ENCODE assay signal across 8 cellular contexts in the genomic region with DNA sequence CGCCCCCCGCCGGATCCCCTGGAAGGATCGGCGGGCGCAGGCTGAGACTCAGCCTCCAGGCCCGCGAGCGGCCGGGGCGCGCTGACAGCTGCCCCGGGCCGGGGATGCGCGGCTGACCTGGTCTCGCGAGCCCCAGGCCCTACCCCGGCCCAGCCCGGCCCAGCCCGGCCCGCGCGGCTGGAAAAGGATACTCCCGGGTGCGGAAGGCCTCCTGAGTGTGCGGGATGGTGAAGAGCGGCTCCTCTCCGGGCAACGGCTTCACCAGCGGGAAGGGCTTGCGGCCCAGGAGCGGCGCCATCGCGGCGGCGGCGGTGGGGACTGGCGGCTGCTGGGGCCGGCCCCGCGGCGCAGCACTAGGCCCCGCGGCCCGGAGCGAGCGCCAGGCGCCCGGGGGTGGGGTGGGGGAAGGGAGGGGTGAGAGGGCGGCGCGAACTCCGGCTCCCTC. TPM values are rescaled to one million over a fixed set of nuclear protein-coding genes. Genes with fewer than 3 reads are reported as not detected.
DNase-seq lines count a peak whose midpoint lies in the region; ATAC-seq and TF ChIP-seq lines count a peak whose summit lies in the region.

No MANE protein-coding gene starts in this region.

- intact Hi-C loops in Caco-2 (cut with micrococcal nuclease; ENCODE audit: unreplicated experiment) (loop anchor here (1.0 to 5.0 kb wide), 3 partner anchors 36 to 146 kb away; a partner anchor contains a TSS), PC-9 (cut with micrococcal nuclease; ENCODE audit: unreplicated experiment) (loop anchor here (1.0 to 5.0 kb wide), 5 partner anchors 35 to 336 kb away; a partner anchor contains a TSS), lower lobe of right lung (cut with DNase I) (no loop called here)

- POLR2A ChIA-PET in Caco-2 (lab: Charles Lee) = interaction anchor here (0.8 to 2.8 kb wide), 6 partner anchors 35 to 321 kb away, joined by 3 to 24 read pairs (median 4); a partner anchor contains a TSS
- POLR2A ChIA-PET in PC-9 (lab: Charles Lee; ENCODE audit: unreplicated experiment) = interaction anchor here (0.5 to 1.0 kb wide), 4 partner anchors 9 to 872 kb away, joined by 3 to 5 read pairs (median 5); no protein-coding TSS in a partner anchor

- peaks cover 4% of the 10 kb centered on the region; the same call in 1 of the 2 replicates for H3F3A ChIP-seq in PC-9 (ENCODE audit: insufficient read depth, low read depth)

- peak overlapping the region; percentile 93 for H3K4me3 Mint-ChIP-seq in Caco-2 (ENCODE audit: unreplicated experiment)

- no peaks in the 10 kb centered on the region for H3K9me2 ChIP-seq in PC-9 (ENCODE audit: insufficient read depth)

- H3K27ac ChIP-seq in PC-9 = peak overlapping the region; percentile 39
- H3K27ac ChIP-seq in coronary artery = peak overlapping the region; percentile 84 to 96
- H3K27ac ChIP-seq in lower lobe of right lung = peak overlapping the region; percentile 93
- H3K27ac ChIP-seq in substantia nigra (ENCODE audit: low read depth, low read length, poor library complexity, severe bottlenecking) = peak overlapping the region; percentile 90

- H3K36me3 ChIP-seq in Caco-2 (ENCODE audit: control insufficient read depth, insufficient read depth, low read length) (peaks cover 3% of the 10 kb centered on the region; the same call in 1 of the 2 replicates), PC-9 (ENCODE audit: low read depth) (peaks cover 13% of the 10 kb centered on the region), lower lobe of right lung (peaks cover 11% of the 10 kb centered on the region)

- peaks cover 50% of the 10 kb centered on the region for H3K36me3 Mint-ChIP-seq in Caco-2 (ENCODE audit: insufficient read depth, unreplicated experiment)

- H3K27me3 ChIP-seq in Caco-2 (replicated peaks; ENCODE audit: control insufficient read depth, insufficient read depth, low read length) (no peaks in the 10 kb centered on the region), PC-9 (ENCODE audit: insufficient read depth, low read depth) (no peaks in the 10 kb centered on the region), lower lobe of right lung (ENCODE audit: low read depth) (no peaks in the 10 kb centered on the region)

- H3K4me3 ChIP-seq in Caco-2 (ENCODE audit: low read depth, low read length) (peak overlapping the region; percentile 77), PC-9 (peak overlapping the region; percentile 84), coronary artery (peak overlapping the region; percentile 93), lower lobe of right lung (peak overlapping the region; percentile 87)

- peaks cover 48% of the 10 kb centered on the region for H3K79me2 ChIP-seq in PC-9 (ENCODE audit: low read depth)

- DNase-seq in Caco-2 (peak in 1 of 2 experiments; percentile 77), PC-9 (peak in 1 of 2 experiments; percentile 66), coronary artery (ENCODE audit: low spot score) (peak; percentile 80), lower lobe of right lung (no peak), substantia nigra (lab: John Stamatoyannopoulos, UW) (peak in 32 of 49 donors; percentile 51 to 92 (median 78)), NCI-H2081 treated with DMSO at 0.1 percent for 48 hours (lab: John Stamatoyannopoulos, UW) (no peak)

- no peaks in the 10 kb centered on the region for H3K9me3 Mint-ChIP-seq in Caco-2 (ENCODE audit: unreplicated experiment)

- no peaks in the 10 kb centered on the region for H3K9me3 ChIP-seq in Caco-2
- H3K9me3 ChIP-seq in PC-9 (ENCODE audit: insufficient read depth, low read depth) = no peaks in the 10 kb centered on the region
- H3K9me3 ChIP-seq in lower lobe of right lung = no peaks in the 10 kb centered on the region

- peaks cover 18% of the 10 kb centered on the region for H3K4me1 Mint-ChIP-seq in Caco-2 (ENCODE audit: low read depth, unreplicated experiment)

- TF ChIP-seq CTCF in Caco-2 (IDR thresholded peaks at IDR 0.05; ENCODE audit: insufficient read depth in 1 of 2, low read depth in 1 of 2, low read length in 1 of 2, severe bottlenecking in 1 of 2, unreplicated experiment in 1 of 2) (no peak), PC-9 (conservative IDR thresholded peaks at IDR 0.05) (no peak), coronary artery (IDR thresholded peaks at IDR 0.05) (no peak), lower lobe of right lung (IDR thresholded peaks at IDR 0.05) (no peak)

- BruUV-seq in Caco-2 (replicated peaks; lab: Mats Ljungman, UMichigan) = no TSS peak
- BruUV-seq in PC-9 (replicated peaks; lab: Mats Ljungman, UMichigan) = no TSS peak

- peak overlapping the region; percentile 96 for H3K4me2 ChIP-seq in PC-9

- ATAC-seq in GM18907 (IDR thresholded peaks at IDR 0.05; ENCODE audit: unreplicated experiment) (peak; percentile 45), HG03064 (IDR thresholded peaks at IDR 0.05; ENCODE audit: low read depth, unreplicated experiment) (peak; percentile 30), lower lobe of right lung (peak; percentile 84 to 87)

- CTCF ChIA-PET in Caco-2 (lab: Charles Lee) = interaction anchor here (0.8 kb wide), 1 partner anchor 179 kb away, joined by 3 read pairs; no protein-coding TSS in a partner anchor
- CTCF ChIA-PET in PC-9 (lab: Charles Lee) = interaction anchor here (0.6 kb wide), 1 partner anchor 221 kb away, joined by 3 read pairs; no protein-coding TSS in a partner anchor

- peak overlapping the region; percentile 81; the same call in 1 of the 2 replicates for H2AFZ ChIP-seq in PC-9

- peaks cover 24% of the 10 kb centered on the region for H4K20me1 ChIP-seq in PC-9 (ENCODE audit: insufficient read depth)

- no peaks in the 10 kb centered on the region for H3K27me3 Mint-ChIP-seq in Caco-2 (ENCODE audit: insufficient read depth, unreplicated experiment)

- H3K27ac Mint-ChIP-seq in Caco-2 (ENCODE audit: unreplicated experiment) = peak overlapping the region; percentile 98

- H3K4me1 ChIP-seq in Caco-2 (peaks cover 18% of the 10 kb centered on the region), PC-9 (replicated peaks; ENCODE audit: insufficient read depth) (peaks cover 28% of the 10 kb centered on the region), lower lobe of right lung (peaks cover 50% of the 10 kb centered on the region)

RNA-seq across cellular contexts. Expression of a gene that starts 0.4 kb away (rescaled TPM):
- total RNA-seq in Caco-2 (2022) (85.2 and 85.7 TPM in 2 replicates), PC-9 (2021) (73.6 and 88.4 TPM in 2 replicates), lower lobe of right lung (56.0 TPM)

RNA-seq across cellular contexts. Expression of a gene that starts 35.8 kb away (rescaled TPM):
- total RNA-seq in Caco-2 (2022) (74.5 and 74.6 TPM in 2 replicates), PC-9 (2021) (57.1 and 70.4 TPM in 2 replicates), lower lobe of right lung (52.8 TPM)

RNA-seq across cellular contexts. Expression of a gene that starts 56.7 kb away (rescaled TPM):
- total RNA-seq in Caco-2 (2022) (74.8 and 76.8 TPM in 2 replicates), PC-9 (2021) (43.9 and 49.2 TPM in 2 replicates), lower lobe of right lung (27.9 TPM)

Comparison
In these comparisons a context has a peak if more than half of its experiments do, and no peak if none do; other contexts are left out.
1. DNase-seq: peak in coronary artery (single experiment) and substantia nigra (32 of 49); none in lower lobe of right lung (single experiment) and NCI-H2081 treated with DMSO at 0.1 percent for 48 hours (single experiment).
2. ATAC-seq: peak in every context shown above with its lines; median percentile 86 in lower lobe of right lung; 45 in GM18907; 30 in HG03064.
3. H3K27ac ChIP-seq: peak in every context shown above with its lines; median percentile 93 in lower lobe of right lung; 90 in coronary artery; 90 in substantia nigra; 39 in PC-9.
4. Peak in every context shown above with its lines, with median percentiles within 50 percentile points of each other: H3K4me3 ChIP-seq.